19 cellular contexts compared by ENCODE assay signal in the genomic region with DNA sequence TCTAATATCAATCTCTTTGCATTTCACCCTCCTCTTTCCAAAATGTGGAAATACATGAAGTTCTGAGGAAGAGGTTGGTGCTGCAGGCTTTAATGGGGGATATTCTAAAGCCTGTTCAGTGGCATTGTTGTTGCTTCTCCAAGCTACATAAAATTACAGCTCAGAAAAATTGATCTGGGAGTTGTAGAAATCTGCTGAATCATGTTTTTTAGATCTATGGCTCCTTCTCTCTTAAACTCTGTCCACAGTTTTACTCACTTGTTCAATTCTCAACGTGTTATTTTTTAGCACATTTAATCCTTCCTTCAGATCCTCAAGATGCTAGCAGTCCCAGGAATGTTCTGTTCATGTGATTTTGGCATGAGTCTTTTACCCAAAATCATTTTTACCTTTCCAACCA.
DNase-seq lines count a peak whose midpoint lies in the region; ATAC-seq, FAIRE-seq and TF ChIP-seq lines count a peak whose summit lies in the region.
"Had no signal": no experiment of that assay in that cellular context is flagged by ENCODE, and none has a peak within 500 bp of the region (broad histone marks: within the 10 kb centered on the region; RNA-seq: fewer than 3 reads in every experiment).

No MANE protein-coding gene starts in this region.

- H2AK9ac ChIP-seq in IMR-90 (replicated peaks; ENCODE audit: low read depth, low read length, poor library complexity) = no peak overlapping the region

- no peak overlapping the region for H3K18ac ChIP-seq in IMR-90 (ENCODE audit: low read depth, low read length)
- H3K18ac ChIP-seq in H1 (ENCODE audit: extremely low read depth, low read length) = no peak overlapping the region

- no peak for TF ChIP-seq CTCF in GM23338 (conservative IDR thresholded peaks at IDR 0.05; ENCODE audit: low read depth in 2 of 2)
- no peak for TF ChIP-seq CTCF in IMR-90 (conservative IDR thresholded peaks at IDR 0.05; ENCODE audit: low read depth, low read length)
- TF ChIP-seq CTCF in H1 (IDR thresholded peaks at IDR 0.05; ENCODE audit: control extremely low read depth in 1 of 3, insufficient read depth in 1 of 3, low read depth in 1 of 3, low read length in 3 of 3) = no peak

- 0 out of 2 replicates have a peak overlapping the region, but pooled peaks have one; percentile 38 for H2AFZ ChIP-seq in GM23338
- no peak overlapping the region for H2AFZ ChIP-seq in IMR-90 (replicated peaks; ENCODE audit: low read length, poor library complexity)
- H2AFZ ChIP-seq in H1 (ENCODE audit: low read length) = 0 out of 2 replicates have a peak overlapping the region, but pooled peaks have one; percentile 4
- H2AFZ ChIP-seq: GM23248 had no signal

- no peak overlapping the region for H3K56ac ChIP-seq in IMR-90 (ENCODE audit: extremely low read depth, insufficient read depth, low read length)
- H3K56ac ChIP-seq in H1 (replicated peaks; ENCODE audit: insufficient read length, low read depth, low read length) = no peak overlapping the region

- H3K4me2 ChIP-seq in GM23338 (no peak overlapping the region), IMR-90 (ENCODE audit: low read depth, low read length) (no peak overlapping the region), H1 (ENCODE audit: insufficient read depth in 1 of 2, low read depth in 2 of 2, low read length in 2 of 2) (no peak overlapping the region)
- H3K4me2 ChIP-seq: BLaER1 had no signal

- CTCF ChIA-PET in IMR-90 (lab: Yijun Ruan, JAX) = no interaction called here
- CTCF ChIA-PET in H1 (lab: Charles Lee; ENCODE audit: partially characterized antibody) = no interaction called here

- no peak overlapping the region for H3K4me3 Mint-ChIP-seq in GM23338
- H3K4me3 Mint-ChIP-seq: B cell; CD4-positive, CD25-positive, alpha-beta regulatory T cell; CD8-positive, alpha-beta T cell had no signal

- no peak overlapping the region for H4K5ac ChIP-seq in IMR-90 (ENCODE audit: low read depth, low read length)
- no peak overlapping the region for H4K5ac ChIP-seq in H1 (ENCODE audit: insufficient read length, low read depth, low read length)

- intact Hi-C loops in IMR-90 (cut with micrococcal nuclease) = no loop called here

- no peaks in the 10 kb centered on the region for H3K9me2 ChIP-seq in GM23338 (ENCODE audit: insufficient read depth)

- H3K9me1 ChIP-seq in IMR-90 (ENCODE audit: insufficient read depth, low read length) = no peaks in the 10 kb centered on the region

- H2BK12ac ChIP-seq in H1 (ENCODE audit: low read depth, low read length) = no peak overlapping the region

- dilution Hi-C loops in IMR-90 (cut with HindIII; ENCODE audit: low sequenced_read_pairs, unreplicated experiment) = no loop called here

- H3K4me1 Mint-ChIP-seq in GM23338 = no peaks in the 10 kb centered on the region
- H3K4me1 Mint-ChIP-seq: B cell; CD4-positive, CD25-positive, alpha-beta regulatory T cell had no signal

- no peak overlapping the region for H2AK5ac ChIP-seq in IMR-90 (ENCODE audit: low read depth, low read length)
- no peak overlapping the region for H2AK5ac ChIP-seq in H1 (ENCODE audit: low read depth, low read length)

- H2BK15ac ChIP-seq in IMR-90 (ENCODE audit: low read depth, low read length) (no peak overlapping the region), H1 (ENCODE audit: low read length) (no peak overlapping the region)

- in situ Hi-C loops in IMR-90 (cut with MboI; ENCODE audit: low sequenced_read_pairs) = no loop called here

- no peaks in the 10 kb centered on the region for H3K9me3 ChIP-seq in IMR-90 (ENCODE audit: control insufficient read depth, insufficient read depth, low read length)
- no peaks in the 10 kb centered on the region for H3K9me3 ChIP-seq in H1 (ENCODE audit: insufficient read depth in 2 of 2, low read depth in 1 of 2, low read length in 1 of 2)
- H3K9me3 ChIP-seq: BLaER1, Caco-2 had no signal

- H3K9ac ChIP-seq in IMR-90 (ENCODE audit: low read depth, low read length) (no peak overlapping the region), H1 (replicated peaks in 1 of 4; ENCODE audit: extremely low read depth in 1 of 4, low read depth in 3 of 4, low read length in 3 of 4) (no peak overlapping the region)
- H3K9ac ChIP-seq: BLaER1, GM23248 had no signal

- BruUV-seq in IMR-90 (replicated peaks; lab: Mats Ljungman, UMichigan) = no TSS peak

- no peak for ATAC-seq in GM23338
- no peak for ATAC-seq in IMR-90 (ENCODE audit: low read depth)
- no peak for ATAC-seq in GM21737 (IDR thresholded peaks at IDR 0.05; ENCODE audit: unreplicated experiment)
- ATAC-seq: CD8-positive, alpha-beta T cell had no signal

- H4K91ac ChIP-seq in IMR-90 (ENCODE audit: insufficient read depth, low read depth, low read length) (no peak overlapping the region), H1 (replicated peaks; ENCODE audit: insufficient read length, low read length) (no peak overlapping the region)

- H3K4me3 ChIP-seq in GM23338 (no peak overlapping the region), IMR-90 (ENCODE audit: insufficient read depth, low read depth, low read length) (no peak overlapping the region), H1 (ENCODE audit: extremely low read depth in 1 of 4, insufficient read depth in 2 of 4, low read depth in 3 of 4, low read length in 4 of 4) (no peak overlapping the region)
- H3K4me3 ChIP-seq: BLaER1, GM23248 had no signal

- H3K36me3 Mint-ChIP-seq in GM23338 (ENCODE audit: low read depth) = no peaks in the 10 kb centered on the region
- H3K36me3 Mint-ChIP-seq: CD4-positive, CD25-positive, alpha-beta regulatory T cell; CD8-positive, alpha-beta T cell had no signal

- DNase-seq in GM23338 (ENCODE audit: low spot score) (no peak), IMR-90 (no peak), H1 (ENCODE audit: low read depth in 1 of 2, low spot score in 2 of 2) (no peak), NCI-H446 treated with DMSO at 0.1 percent for 48 hours (lab: John Stamatoyannopoulos, UW) (no peak), NCI-H524 treated with DMSO at 0.1 percent for 48 hours (lab: John Stamatoyannopoulos, UW) (no peak)
- DNase-seq: Caco-2; CD4-positive, CD25-positive, alpha-beta regulatory T cell; CD8-positive, alpha-beta T cell; DMS153; DND-41; GM23248; HCEC 1CT had no signal

- H3K4ac ChIP-seq in IMR-90 (ENCODE audit: low read depth, low read length) = no peak overlapping the region
- H3K4ac ChIP-seq in H1 (replicated peaks; ENCODE audit: insufficient read length, low read depth, low read length) = no peak overlapping the region

- no peak for FAIRE-seq in H1 (lab: Jason Lieb, UNC)
- FAIRE-seq: G401.6, GM12892, H54 had no signal

- H2BK5ac ChIP-seq in IMR-90 (ENCODE audit: low read depth, low read length, poor library complexity, severe bottlenecking) = no peak overlapping the region
- H2BK5ac ChIP-seq in H1 (ENCODE audit: low read depth, low read length) = no peak overlapping the region

- H3K9me3 Mint-ChIP-seq in GM23338 = no peaks in the 10 kb centered on the region

- no peak overlapping the region for H3K27ac ChIP-seq in GM23338 (ENCODE audit: low read depth)
- H3K27ac ChIP-seq in IMR-90 (ENCODE audit: insufficient read depth, low read length) = no peak overlapping the region
- no peak overlapping the region for H3K27ac ChIP-seq in H1 (ENCODE audit: low read depth, low read length)
- H3K27ac ChIP-seq: BLaER1, C4-2B, GM23248 had no signal

- no peaks in the 10 kb centered on the region for H3K27me3 ChIP-seq in GM23338 (ENCODE audit: insufficient read depth)
- H3K27me3 ChIP-seq in IMR-90 (ENCODE audit: control insufficient read depth, insufficient read depth, low read length) = no peaks in the 10 kb centered on the region
- no peaks in the 10 kb centered on the region for H3K27me3 ChIP-seq in H1 (replicated peaks in 1 of 4; ENCODE audit: control insufficient read depth in 3 of 4, extremely low read depth in 1 of 4, insufficient read depth in 3 of 4, low read length in 3 of 4)
- H3K27me3 ChIP-seq: BLaER1 had no signal

- H3K23ac ChIP-seq in IMR-90 (ENCODE audit: low read depth, low read length) (no peak overlapping the region), H1 (ENCODE audit: insufficient read length) (no peak overlapping the region)

- no CpG with 5 or more reads among the region's 1 CpG for WGBS in IMR-90 (ENCODE audit: extremely low coverage in 2 of 2, insufficient read length in 1 of 2), 2 experiments
- 88% methylated on average over 1 of the region's 1 CpG; no CpG with 5 or more reads in 1 of the 2 experiments for WGBS in H1 (ENCODE audit: extremely low coverage in 1 of 2, insufficient coverage in 1 of 2, insufficient read length in 1 of 2, insufficient replicate concordance in 2 of 2, low coverage in 1 of 2, low lambda C conversion rate in 2 of 2, missing lambda C conversion rate in 1 of 2), 2 experiments

- POLR2A ChIA-PET in IMR-90 (lab: Charles Lee; ENCODE audit: unreplicated experiment) (no interaction called here), H1 (lab: Charles Lee; ENCODE audit: partially characterized antibody) (no interaction called here)

- H3K27ac Mint-ChIP-seq in GM23338 = peak overlapping the region; percentile 83
- H3K27ac Mint-ChIP-seq: B cell; CD4-positive, CD25-positive, alpha-beta regulatory T cell; CD8-positive, alpha-beta T cell had no signal

- no peaks in the 10 kb centered on the region for H4K20me1 ChIP-seq in GM23338 (replicated peaks; ENCODE audit: insufficient read depth)
- no peaks in the 10 kb centered on the region for H4K20me1 ChIP-seq in IMR-90 (ENCODE audit: insufficient read depth, low read length)
- no peaks in the 10 kb centered on the region for H4K20me1 ChIP-seq in H1 (replicated peaks in 1 of 2; ENCODE audit: control insufficient read depth in 1 of 2, insufficient read depth in 2 of 2, low read length in 2 of 2)
- H4K20me1 ChIP-seq: BLaER1 had no signal

- no peaks in the 10 kb centered on the region for H3K27me3 Mint-ChIP-seq in GM23338 (ENCODE audit: insufficient read depth, low read depth, poor library complexity)
- H3K27me3 Mint-ChIP-seq: B cell; CD4-positive, CD25-positive, alpha-beta regulatory T cell had no signal

- H4K8ac ChIP-seq in IMR-90 (ENCODE audit: low read depth in 2 of 2, low read length in 2 of 2) (no peak overlapping the region), H1 (ENCODE audit: extremely low read depth, insufficient read depth, low read length) (no peak overlapping the region)

- no peaks in the 10 kb centered on the region for H3K79me1 ChIP-seq in IMR-90 (ENCODE audit: low read depth in 1 of 2, low read length in 2 of 2)
- no peaks in the 10 kb centered on the region for H3K79me1 ChIP-seq in H1 (ENCODE audit: low read depth, low read length)

- H3F3A ChIP-seq in GM23338 (replicated peaks; ENCODE audit: low read depth) = no peaks in the 10 kb centered on the region

- TF ChIP-seq EP300 in H1 (IDR thresholded peaks at IDR 0.05; ENCODE audit: borderline replicate concordance in 1 of 2, low read depth in 2 of 2, low read length in 2 of 2) = no peak

- H3K79me2 ChIP-seq in GM23338 (replicated peaks; ENCODE audit: insufficient read depth) (no peaks in the 10 kb centered on the region), H1 (ENCODE audit: control insufficient read depth in 1 of 2, insufficient read depth in 2 of 2, low read length in 2 of 2) (no peaks in the 10 kb centered on the region)

- H3K4me1 ChIP-seq in GM23338 (ENCODE audit: insufficient read depth) (no peaks in the 10 kb centered on the region), IMR-90 (ENCODE audit: control insufficient read depth, insufficient read depth, low read length) (no peaks in the 10 kb centered on the region), H1 (replicated peaks in 1 of 4; ENCODE audit: control insufficient read depth in 3 of 4, insufficient read depth in 4 of 4, low read length in 3 of 4) (no peaks in the 10 kb centered on the region)
- H3K4me1 ChIP-seq: BLaER1, Caco-2 had no signal

- H3K14ac ChIP-seq in IMR-90 (replicated peaks; ENCODE audit: low read depth, low read length) (no peak overlapping the region), H1 (ENCODE audit: insufficient read length) (no peak overlapping the region)

- H2BK20ac ChIP-seq in IMR-90 (ENCODE audit: low read depth, low read length) (no peak overlapping the region), H1 (ENCODE audit: low read length) (no peak overlapping the region)

- TF ChIP-seq POLR2A in IMR-90 (IDR thresholded peaks at IDR 0.05; ENCODE audit: low read depth, low read length) = no peak
- TF ChIP-seq POLR2A in H1 (IDR thresholded peaks at IDR 0.05; ENCODE audit: control extremely low read depth in 1 of 2, low read depth in 2 of 2, low read length in 2 of 2) = no peak

- H2BK120ac ChIP-seq in IMR-90 (ENCODE audit: low read depth, low read length) (no peak overlapping the region), H1 (replicated peaks; ENCODE audit: low read depth, low read length) (no peak overlapping the region)

- H3K36me3 ChIP-seq in GM23338 (ENCODE audit: insufficient read depth) = no peaks in the 10 kb centered on the region
- H3K36me3 ChIP-seq in IMR-90 (ENCODE audit: control insufficient read depth, insufficient read depth, low read length) = no peaks in the 10 kb centered on the region
- H3K36me3 ChIP-seq in H1 (ENCODE audit: control insufficient read depth in 2 of 4, insufficient read depth in 4 of 4, low read length in 3 of 4) = no peaks in the 10 kb centered on the region
- H3K36me3 ChIP-seq: BLaER1 had no signal

- TF ChIP-seq RAD21 in IMR-90 (IDR thresholded peaks at IDR 0.05; ENCODE audit: low read length) = no peak
- no peak for TF ChIP-seq RAD21 in H1 (IDR thresholded peaks at IDR 0.05 in 1 of 2, conservative IDR thresholded peaks at IDR 0.05 in 1 of 2; ENCODE audit: low read depth in 2 of 2, low read length in 2 of 2)

- no peaks in the 10 kb centered on the region for H3K23me2 ChIP-seq in H1 (ENCODE audit: low read depth, low read length)
